Comparison of ENCODE assay signal across 1 cellular context in the genomic region with DNA sequence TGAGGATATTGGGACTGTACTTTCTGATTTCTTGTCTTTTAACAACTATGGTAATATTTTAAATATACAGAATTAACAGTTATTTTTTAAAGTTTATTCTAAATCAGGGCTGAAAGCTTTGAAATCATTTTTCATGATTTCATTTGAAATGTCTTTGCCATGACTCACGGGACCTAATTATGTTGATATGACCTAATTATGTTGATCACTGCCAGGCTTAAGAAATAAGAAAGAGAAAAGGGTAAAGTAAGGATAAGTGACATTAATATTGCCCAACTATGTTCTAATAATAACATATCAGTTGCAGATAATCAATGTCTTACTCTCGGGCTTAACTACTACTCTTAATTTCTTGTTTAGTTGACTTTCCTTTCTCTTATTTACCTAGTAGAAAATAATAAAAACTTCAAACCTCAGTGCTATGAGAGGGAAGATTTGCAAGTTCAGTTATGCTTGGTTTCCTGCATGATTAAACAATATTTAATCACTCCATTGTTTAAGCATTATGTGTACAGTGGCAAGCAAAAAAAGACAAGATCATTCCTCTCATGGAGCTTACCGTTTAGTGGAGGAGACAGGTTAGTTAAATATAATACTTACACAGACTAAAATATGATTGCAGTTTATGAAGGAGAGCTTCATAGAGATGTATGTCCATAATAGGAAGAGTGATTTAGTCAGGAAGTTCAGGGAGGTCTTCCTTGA.
TF ChIP-seq lines count a peak whose summit lies in the region.

No MANE protein-coding gene starts in this region.

TF ChIP-seq in HepG2, 621 proteins besides CTCF, POLR2A, EP300 and RAD21:
- no peak for TF ChIP-seq KDM4B (CRISPR knock-in tag; IDR thresholded peaks at IDR 0.05)
- TF ChIP-seq, protein P1, sequence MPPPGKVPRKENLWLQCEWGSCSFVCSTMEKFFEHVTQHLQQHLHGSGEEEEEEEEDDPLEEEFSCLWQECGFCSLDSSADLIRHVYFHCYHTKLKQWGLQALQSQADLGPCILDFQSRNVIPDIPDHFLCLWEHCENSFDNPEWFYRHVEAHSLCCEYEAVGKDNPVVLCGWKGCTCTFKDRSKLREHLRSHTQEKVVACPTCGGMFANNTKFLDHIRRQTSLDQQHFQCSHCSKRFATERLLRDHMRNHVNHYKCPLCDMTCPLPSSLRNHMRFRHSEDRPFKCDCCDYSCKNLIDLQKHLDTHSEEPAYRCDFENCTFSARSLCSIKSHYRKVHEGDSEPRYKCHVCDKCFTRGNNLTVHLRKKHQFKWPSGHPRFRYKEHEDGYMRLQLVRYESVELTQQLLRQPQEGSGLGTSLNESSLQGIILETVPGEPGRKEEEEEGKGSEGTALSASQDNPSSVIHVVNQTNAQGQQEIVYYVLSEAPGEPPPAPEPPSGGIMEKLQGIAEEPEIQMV (CRISPR knock-in tag; IDR thresholded peaks at IDR 0.05; ENCODE audit: low read depth), result no peak
- TF ChIP-seq ZNF776 (CRISPR knock-in tag; IDR thresholded peaks at IDR 0.05), result no peak
- TF ChIP-seq REL (CRISPR knock-in tag; conservative IDR thresholded peaks at IDR 0.05), result no peak
- TF ChIP-seq TCF7L2 (IDR thresholded peaks at IDR 0.05; ENCODE audit: low read depth, low read length), result no peak
- TF ChIP-seq, protein P2, sequence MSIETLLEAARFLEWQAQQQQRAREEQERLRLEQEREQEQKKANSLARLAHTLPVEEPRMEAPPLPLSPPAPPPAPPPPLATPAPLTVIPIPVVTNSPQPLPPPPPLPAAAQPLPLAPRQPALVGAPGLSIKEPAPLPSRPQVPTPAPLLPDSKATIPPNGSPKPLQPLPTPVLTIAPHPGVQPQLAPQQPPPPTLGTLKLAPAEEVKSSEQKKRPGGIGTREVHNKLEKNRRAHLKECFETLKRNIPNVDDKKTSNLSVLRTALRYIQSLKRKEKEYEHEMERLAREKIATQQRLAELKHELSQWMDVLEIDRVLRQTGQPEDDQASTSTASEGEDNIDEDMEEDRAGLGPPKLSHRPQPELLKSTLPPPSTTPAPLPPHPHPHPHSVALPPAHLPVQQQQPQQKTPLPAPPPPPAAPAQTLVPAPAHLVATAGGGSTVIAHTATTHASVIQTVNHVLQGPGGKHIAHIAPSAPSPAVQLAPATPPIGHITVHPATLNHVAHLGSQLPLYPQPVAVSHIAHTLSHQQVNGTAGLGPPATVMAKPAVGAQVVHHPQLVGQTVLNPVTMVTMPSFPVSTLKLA (IDR thresholded peaks at IDR 0.05), result no peak
- no peak for TF ChIP-seq TEAD3 (CRISPR knock-in tag; optimal IDR thresholded peaks at IDR 0.05; ENCODE audit: borderline replicate concordance)
- TF ChIP-seq ZNF724P (CRISPR knock-in tag; IDR thresholded peaks at IDR 0.05; ENCODE audit: borderline replicate concordance), result no peak
- TF ChIP-seq, protein P3, sequence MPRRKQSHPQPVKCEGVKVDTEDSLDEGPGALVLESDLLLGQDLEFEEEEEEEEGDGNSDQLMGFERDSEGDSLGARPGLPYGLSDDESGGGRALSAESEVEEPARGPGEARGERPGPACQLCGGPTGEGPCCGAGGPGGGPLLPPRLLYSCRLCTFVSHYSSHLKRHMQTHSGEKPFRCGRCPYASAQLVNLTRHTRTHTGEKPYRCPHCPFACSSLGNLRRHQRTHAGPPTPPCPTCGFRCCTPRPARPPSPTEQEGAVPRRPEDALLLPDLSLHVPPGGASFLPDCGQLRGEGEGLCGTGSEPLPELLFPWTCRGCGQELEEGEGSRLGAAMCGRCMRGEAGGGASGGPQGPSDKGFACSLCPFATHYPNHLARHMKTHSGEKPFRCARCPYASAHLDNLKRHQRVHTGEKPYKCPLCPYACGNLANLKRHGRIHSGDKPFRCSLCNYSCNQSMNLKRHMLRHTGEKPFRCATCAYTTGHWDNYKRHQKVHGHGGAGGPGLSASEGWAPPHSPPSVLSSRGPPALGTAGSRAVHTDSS (CRISPR knock-in tag; conservative IDR thresholded peaks at IDR 0.05), result no peak
- TF ChIP-seq, protein P4, sequence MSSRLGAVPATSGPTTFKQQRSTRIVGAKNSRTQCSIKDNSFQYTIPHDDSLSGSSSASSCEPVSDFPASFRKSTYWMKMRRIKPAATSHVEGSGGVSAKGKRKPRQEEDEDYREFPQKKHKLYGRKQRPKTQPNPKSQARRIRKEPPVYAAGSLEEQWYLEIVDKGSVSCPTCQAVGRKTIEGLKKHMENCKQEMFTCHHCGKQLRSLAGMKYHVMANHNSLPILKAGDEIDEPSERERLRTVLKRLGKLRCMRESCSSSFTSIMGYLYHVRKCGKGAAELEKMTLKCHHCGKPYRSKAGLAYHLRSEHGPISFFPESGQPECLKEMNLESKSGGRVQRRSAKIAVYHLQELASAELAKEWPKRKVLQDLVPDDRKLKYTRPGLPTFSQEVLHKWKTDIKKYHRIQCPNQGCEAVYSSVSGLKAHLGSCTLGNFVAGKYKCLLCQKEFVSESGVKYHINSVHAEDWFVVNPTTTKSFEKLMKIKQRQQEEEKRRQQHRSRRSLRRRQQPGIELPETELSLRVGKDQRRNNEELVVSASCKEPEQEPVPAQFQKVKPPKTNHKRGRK (CRISPR knock-in tag; IDR thresholded peaks at IDR 0.05), result no peak
- no peak for TF ChIP-seq ZNF772 (CRISPR knock-in tag; IDR thresholded peaks at IDR 0.05)
- no peak for TF ChIP-seq KLF6 (CRISPR knock-in tag; IDR thresholded peaks at IDR 0.05)
- TF ChIP-seq, protein P5, sequence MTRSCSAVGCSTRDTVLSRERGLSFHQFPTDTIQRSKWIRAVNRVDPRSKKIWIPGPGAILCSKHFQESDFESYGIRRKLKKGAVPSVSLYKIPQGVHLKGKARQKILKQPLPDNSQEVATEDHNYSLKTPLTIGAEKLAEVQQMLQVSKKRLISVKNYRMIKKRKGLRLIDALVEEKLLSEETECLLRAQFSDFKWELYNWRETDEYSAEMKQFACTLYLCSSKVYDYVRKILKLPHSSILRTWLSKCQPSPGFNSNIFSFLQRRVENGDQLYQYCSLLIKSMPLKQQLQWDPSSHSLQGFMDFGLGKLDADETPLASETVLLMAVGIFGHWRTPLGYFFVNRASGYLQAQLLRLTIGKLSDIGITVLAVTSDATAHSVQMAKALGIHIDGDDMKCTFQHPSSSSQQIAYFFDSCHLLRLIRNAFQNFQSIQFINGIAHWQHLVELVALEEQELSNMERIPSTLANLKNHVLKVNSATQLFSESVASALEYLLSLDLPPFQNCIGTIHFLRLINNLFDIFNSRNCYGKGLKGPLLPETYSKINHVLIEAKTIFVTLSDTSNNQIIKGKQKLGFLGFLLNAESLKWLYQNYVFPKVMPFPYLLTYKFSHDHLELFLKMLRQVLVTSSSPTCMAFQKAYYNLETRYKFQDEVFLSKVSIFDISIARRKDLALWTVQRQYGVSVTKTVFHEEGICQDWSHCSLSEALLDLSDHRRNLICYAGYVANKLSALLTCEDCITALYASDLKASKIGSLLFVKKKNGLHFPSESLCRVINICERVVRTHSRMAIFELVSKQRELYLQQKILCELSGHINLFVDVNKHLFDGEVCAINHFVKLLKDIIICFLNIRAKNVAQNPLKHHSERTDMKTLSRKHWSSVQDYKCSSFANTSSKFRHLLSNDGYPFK (CRISPR knock-in tag; IDR thresholded peaks at IDR 0.05; ENCODE audit: borderline replicate concordance), result no peak
- TF ChIP-seq ZNF547 (CRISPR knock-in tag; IDR thresholded peaks at IDR 0.05), result no peak
